ENCODE assay signal across 30 cellular contexts in genomic region chr10:116612107-116612506, GRCh38. TPM values are rescaled to one million over a fixed set of nuclear protein-coding genes. Genes with fewer than 3 reads are reported as not detected.
DNase-seq lines count a peak whose midpoint lies in the region; ATAC-seq, FAIRE-seq and TF ChIP-seq lines count a peak whose summit lies in the region.
"Had no signal": no experiment of that assay in that cellular context is flagged by ENCODE, and none has a peak within 500 bp of the region (broad histone marks: within the 10 kb centered on the region; RNA-seq: fewer than 3 reads in every experiment).

No MANE protein-coding gene starts in this region.

- no peak overlapping the region for H3K4me3 Mint-ChIP-seq in endodermal cell
- H3K4me3 Mint-ChIP-seq: CD14-positive monocyte; CD4-positive, alpha-beta memory T cell; CD4-positive, CD25-positive, alpha-beta regulatory T cell; CD8-positive, alpha-beta memory T cell had no signal

- H2BK20ac ChIP-seq in H1 (ENCODE audit: low read length) = no peak overlapping the region

- WGBS in body of pancreas, 2 donors = 36 to 43% methylated on average over 6 to 7 of the region's 7 CpGs
- WGBS in H1 (ENCODE audit: extremely low coverage in 1 of 2, insufficient coverage in 1 of 2, insufficient read length in 1 of 2, insufficient replicate concordance in 2 of 2, low coverage in 1 of 2, low lambda C conversion rate in 2 of 2, missing lambda C conversion rate in 1 of 2), 2 experiments = 94% methylated on average over 7 of the region's 7 CpGs; no CpG with 5 or more reads in 1 of the 2 experiments
- whole genome bisulfite sequencing in pancreas, 2 donors = 43 to 47% methylated on average over 7 of the region's 7 CpGs
- WGBS in endodermal cell (ENCODE audit: insufficient coverage in 1 of 2, insufficient read length in 1 of 2), 2 experiments = 89 to 95% methylated on average over 5 to 7 of the region's 7 CpGs

- H3K4me1 ChIP-seq in body of pancreas (peaks cover 51% of the 10 kb centered on the region), H1 (replicated peaks in 1 of 4; ENCODE audit: control insufficient read depth in 3 of 4, insufficient read depth in 4 of 4, low read length in 3 of 4) (peaks cover 0 to 9% (median 3%) of the 10 kb centered on the region in 4 experiments; a peak in 4 of 7 replicates), pancreas (peaks cover 0 to 7% (median 4%) of the 10 kb centered on the region in 3 donors), endodermal cell (ENCODE audit: control insufficient read depth, insufficient read depth, low read length) (no peaks in the 10 kb centered on the region)
- H3K4me1 ChIP-seq: BE2C, BLaER1 had no signal

- H2BK12ac ChIP-seq in H1 (ENCODE audit: low read depth, low read length) = no peak overlapping the region

- H3K4me1 Mint-ChIP-seq in endodermal cell = peaks cover 5% of the 10 kb centered on the region
- H3K4me1 Mint-ChIP-seq: CD14-positive monocyte; CD4-positive, CD25-positive, alpha-beta regulatory T cell; CD8-positive, alpha-beta memory T cell had no signal

- TF ChIP-seq CTCF in body of pancreas (IDR thresholded peaks at IDR 0.05) (no peak), H1 (IDR thresholded peaks at IDR 0.05; ENCODE audit: control extremely low read depth in 1 of 3, insufficient read depth in 1 of 3, low read depth in 1 of 3, low read length in 3 of 3) (no peak), pancreas (IDR thresholded peaks at IDR 0.05) (no peak), endodermal cell (conservative IDR thresholded peaks at IDR 0.05) (no peak)

- H3K4me3 ChIP-seq in body of pancreas = no peak overlapping the region
- no peak overlapping the region for H3K4me3 ChIP-seq in H1 (ENCODE audit: extremely low read depth in 1 of 4, insufficient read depth in 2 of 4, low read depth in 3 of 4, low read length in 4 of 4)
- H3K4me3 ChIP-seq in pancreas = peak overlapping the region in 2 of 4 donors; percentile 0 to 20
- no peak overlapping the region for H3K4me3 ChIP-seq in endodermal cell (ENCODE audit: low read length)
- H3K4me3 ChIP-seq: BLaER1, GM12878 had no signal

- intact Hi-C loops in body of pancreas (cut with DNase I) (no loop called here), pancreas (cut with DNase I) (no loop called here)

- H3K9me3 Mint-ChIP-seq in endodermal cell = peaks cover 7% of the 10 kb centered on the region
- H3K9me3 Mint-ChIP-seq: CD4-positive, CD25-positive, alpha-beta regulatory T cell had no signal

- H3K36me3 ChIP-seq in body of pancreas (replicated peaks in 1 of 2; ENCODE audit: insufficient read depth in 1 of 2, low read depth in 2 of 2) (no peaks in the 10 kb centered on the region), H1 (ENCODE audit: control insufficient read depth in 2 of 4, insufficient read depth in 4 of 4, low read length in 3 of 4) (no peaks in the 10 kb centered on the region), pancreas (no peaks in the 10 kb centered on the region), endodermal cell (ENCODE audit: control insufficient read depth, insufficient read depth, low read length) (no peaks in the 10 kb centered on the region)
- H3K36me3 ChIP-seq: BE2C, BLaER1 had no signal

- CTCF ChIA-PET in H1 (lab: Charles Lee; ENCODE audit: partially characterized antibody) = interaction anchor here (2.5 kb wide), 1 partner anchor 15 kb away, joined by 12 read pairs; no protein-coding TSS in a partner anchor

- no peak overlapping the region for H3K18ac ChIP-seq in H1 (ENCODE audit: extremely low read depth, low read length)

- H3K56ac ChIP-seq in H1 (replicated peaks; ENCODE audit: insufficient read length, low read depth, low read length) = no peak overlapping the region

- H3K27me3 Mint-ChIP-seq in endodermal cell (ENCODE audit: insufficient read depth) = peaks cover 28% of the 10 kb centered on the region

- H2BK5ac ChIP-seq in H1 (ENCODE audit: low read depth, low read length) = no peak overlapping the region

- peak; percentile 3 for ATAC-seq in body of pancreas
- ATAC-seq in pancreas = peak in 2 of 4 donors; percentile 1 to 2
- ATAC-seq: GM12878 had no signal

- H4K8ac ChIP-seq in H1 (ENCODE audit: extremely low read depth, insufficient read depth, low read length) = no peak overlapping the region

- no peaks in the 10 kb centered on the region for H4K20me1 ChIP-seq in H1 (replicated peaks in 1 of 2; ENCODE audit: control insufficient read depth in 1 of 2, insufficient read depth in 2 of 2, low read length in 2 of 2)
- H4K20me1 ChIP-seq: BLaER1 had no signal

- no peak overlapping the region for H3K23ac ChIP-seq in H1 (ENCODE audit: insufficient read length)

- TF ChIP-seq EP300 in H1 (IDR thresholded peaks at IDR 0.05; ENCODE audit: borderline replicate concordance in 1 of 2, low read depth in 2 of 2, low read length in 2 of 2) = no peak

- no peak overlapping the region for H3K4ac ChIP-seq in H1 (replicated peaks; ENCODE audit: insufficient read length, low read depth, low read length)

- no peak overlapping the region for H3K27ac Mint-ChIP-seq in endodermal cell
- H3K27ac Mint-ChIP-seq: CD4-positive, alpha-beta memory T cell; CD8-positive, alpha-beta memory T cell had no signal

- H3K14ac ChIP-seq in H1 (ENCODE audit: insufficient read length) = no peak overlapping the region

- H3K9ac ChIP-seq in H1 (replicated peaks in 1 of 4; ENCODE audit: extremely low read depth in 1 of 4, low read depth in 3 of 4, low read length in 3 of 4) = no peak overlapping the region
- H3K9ac ChIP-seq in endodermal cell (ENCODE audit: extremely low read depth, low read length, poor library complexity, severe bottlenecking) = no peak overlapping the region
- H3K9ac ChIP-seq: BLaER1 had no signal

- H3K27ac ChIP-seq in body of pancreas (peak overlapping the region in 3 of 4 donors; percentile 87 to 97 (median 90)), H1 (ENCODE audit: low read depth, low read length) (no peak overlapping the region), pancreas (peak overlapping the region in 3 of 4 donors; percentile 22 to 78 (median 71)), endodermal cell (ENCODE audit: low read depth, low read length) (no peak overlapping the region)
- H3K27ac ChIP-seq: BLaER1 had no signal

- 0 out of 2 replicates have a peak overlapping the region, but pooled peaks have one; percentile 61 for H2BK15ac ChIP-seq in H1 (ENCODE audit: low read length)

- no peak overlapping the region for H3K4me2 ChIP-seq in H1 (ENCODE audit: insufficient read depth in 1 of 2, low read depth in 2 of 2, low read length in 2 of 2)
- H3K4me2 ChIP-seq: BLaER1 had no signal

- POLR2A ChIA-PET in H1 (lab: Charles Lee; ENCODE audit: partially characterized antibody) = no interaction called here

- no peak overlapping the region for H2BK120ac ChIP-seq in H1 (replicated peaks; ENCODE audit: low read depth, low read length)

- DNase-seq in body of pancreas = peak; percentile 65 to 76 (median 70)
- no peak for DNase-seq in H1 (ENCODE audit: low read depth in 1 of 2, low spot score in 2 of 2)
- peak in 5 of 6 donors; percentile 53 to 78 (median 62) for DNase-seq in pancreas
- no peak for DNase-seq in endodermal cell
- DNase-seq in germinal center (ENCODE audit: low spot score) = no peak
- DNase-seq: 8988T; ACHN; BE2C; C1 segment of cervical spinal cord; CD4-positive, alpha-beta memory T cell; CD4-positive, CD25-positive, alpha-beta regulatory T cell; CD8-positive, alpha-beta memory T cell; COR-L47; DMS 273 treated with DMSO at 0.1 percent for 48 hours; DMS153; DMS53; DMS79; DND-41; EL; GDM1 had no signal

- H3K36me3 Mint-ChIP-seq in endodermal cell (ENCODE audit: low read depth) = no peaks in the 10 kb centered on the region
- H3K36me3 Mint-ChIP-seq: CD14-positive monocyte; CD4-positive, alpha-beta memory T cell; CD4-positive, CD25-positive, alpha-beta regulatory T cell; CD8-positive, alpha-beta memory T cell had no signal

- no peaks in the 10 kb centered on the region for H3K9me3 ChIP-seq in body of pancreas
- peaks cover 3 to 4% of the 10 kb centered on the region in 2 experiments; a peak in 2 of 4 replicates for H3K9me3 ChIP-seq in H1 (ENCODE audit: insufficient read depth in 2 of 2, low read depth in 1 of 2, low read length in 1 of 2)
- no peaks in the 10 kb centered on the region for H3K9me3 ChIP-seq in pancreas
- H3K9me3 ChIP-seq in endodermal cell (ENCODE audit: control insufficient read depth, low read length) = no peaks in the 10 kb centered on the region
- H3K9me3 ChIP-seq: BE2C had no signal

- H4K5ac ChIP-seq in H1 (ENCODE audit: insufficient read length, low read depth, low read length) = no peak overlapping the region

- no peaks in the 10 kb centered on the region for H3K79me1 ChIP-seq in H1 (ENCODE audit: low read depth, low read length)

- H3K79me2 ChIP-seq in H1 (ENCODE audit: control insufficient read depth in 1 of 2, insufficient read depth in 2 of 2, low read length in 2 of 2) = no peaks in the 10 kb centered on the region

- no peak overlapping the region for H2AFZ ChIP-seq in H1 (ENCODE audit: low read length)

- FAIRE-seq in H1 (lab: Jason Lieb, UNC) = no peak
- FAIRE-seq in pancreas (lab: Jason Lieb, UNC) = no peak
- FAIRE-seq: A204.1, GM12878, GM12892, GM18507 had no signal

- peak in 1 of 3 donors; percentile 21 for TF ChIP-seq POLR2A in body of pancreas (IDR thresholded peaks at IDR 0.05)
- no peak for TF ChIP-seq POLR2A in H1 (IDR thresholded peaks at IDR 0.05; ENCODE audit: control extremely low read depth in 1 of 2, low read depth in 2 of 2, low read length in 2 of 2)

- no peak overlapping the region for H2AK5ac ChIP-seq in H1 (ENCODE audit: low read depth, low read length)

- TF ChIP-seq RAD21 in H1 (IDR thresholded peaks at IDR 0.05 in 1 of 2, conservative IDR thresholded peaks at IDR 0.05 in 1 of 2; ENCODE audit: low read depth in 2 of 2, low read length in 2 of 2) = no peak

- no peaks in the 10 kb centered on the region for H3K27me3 ChIP-seq in body of pancreas
- H3K27me3 ChIP-seq in H1 (replicated peaks in 1 of 4; ENCODE audit: control insufficient read depth in 3 of 4, extremely low read depth in 1 of 4, insufficient read depth in 3 of 4, low read length in 3 of 4) = peaks cover 0 to 12% (median 10%) of the 10 kb centered on the region in 4 experiments; a peak in 5 of 7 replicates
- H3K27me3 ChIP-seq in pancreas = no peaks in the 10 kb centered on the region
- peaks cover 13% of the 10 kb centered on the region for H3K27me3 ChIP-seq in endodermal cell (ENCODE audit: control insufficient read depth, insufficient read depth, low read length, poor library complexity, severe bottlenecking)
- H3K27me3 ChIP-seq: BE2C, BLaER1 had no signal

- no peaks in the 10 kb centered on the region; the same call in 1 of the 2 replicates for H3K23me2 ChIP-seq in H1 (ENCODE audit: low read depth, low read length)

- H4K91ac ChIP-seq in H1 (replicated peaks; ENCODE audit: insufficient read length, low read length) = no peak overlapping the region

RNA-seq across cellular contexts. Expression of gene PNLIPRP2, which starts 8.6 kb away (rescaled TPM):
- 1,000 to 10,000 TPM in 1 of 2 donors, 100 to 1,000 TPM in 1; 455 to 2,069 TPM for total RNA-seq in body of pancreas
- 0.21 TPM in 1 of 2 replicates, not detected in the other for total RNA-seq in H1 (2021; fragmentation: NEBNext Ultra II Directional; extraction: Animal tissue kit (Norgen Biotek cat#: 25700))
- polyA plus RNA-seq in H1 (2011; rRNA removed) = 0.11 and 0.13 TPM in 2 replicates
- polyA plus RNA-seq in H1 (2011; cell fraction: cytosol; rRNA removed) = 0.10 TPM
- polyA plus RNA-seq in H1 (2011; cell fraction: nucleus; rRNA removed) = not detected
- polyA plus RNA-seq in H1 (2012, experiment 1 of 2) = 0.32 to 0.98 TPM (median 0.61 TPM) in 3 of 4 replicates, not detected in the other
- 0.20 TPM for polyA plus RNA-seq in H1 (2012, experiment 2 of 2)
- polyA plus RNA-seq in H1 (2013, experiment 1 of 2) = 0.22 TPM
- 0.26 TPM for polyA plus RNA-seq in H1 (2013, experiment 2 of 2)
- not detected in 2 replicates for polyA minus RNA-seq in H1 (2011; rRNA and poly(A)+ RNA removed)
- polyA minus RNA-seq in H1 (2011; cell fraction: cytosol; rRNA and poly(A)+ RNA removed) = not detected
- polyA minus RNA-seq in H1 (2011; cell fraction: nucleus; rRNA and poly(A)+ RNA removed) = not detected
- 1,000 to 10,000 TPM in 5 of 6 donors, 100 to 1,000 TPM in 1; 455 to 7,545 (median 2,236) TPM for total RNA-seq in pancreas
- polyA plus RNA-seq in pancreas = 1,000 to 10,000 TPM; 1,594 to 2,679 TPM
- total RNA-seq in endodermal cell = under 1 TPM; 0.64 to 0.79 TPM
- not detected for polyA plus RNA-seq in endodermal cell (2013, experiment 1 of 2)
- polyA plus RNA-seq in endodermal cell (2013, experiment 2 of 2) = not detected
- total RNA-seq: A673; CD4-positive, alpha-beta memory T cell; CD4-positive, CD25-positive, alpha-beta regulatory T cell; CD8-positive, alpha-beta memory T cell; Daoy; G401 had no signal
- polyA plus RNA-seq: AG04450; CD14-positive monocyte; CD4-positive, alpha-beta memory T cell; CD4-positive, CD25-positive, alpha-beta regulatory T cell; CD8-positive, alpha-beta memory T cell; GM12878 had no signal

RNA-seq across cellular contexts. Expression of gene PNLIPRP1, which starts 21.3 kb away (rescaled TPM):
- 1,000 to 10,000 TPM; 3,318 to 4,534 TPM for total RNA-seq in body of pancreas
- not detected in 2 replicates for total RNA-seq in H1 (2021; fragmentation: NEBNext Ultra II Directional; extraction: Animal tissue kit (Norgen Biotek cat#: 25700))
- not detected in 2 replicates for polyA plus RNA-seq in H1 (2011; rRNA removed)
- polyA plus RNA-seq in H1 (2011; cell fraction: cytosol; rRNA removed) = not detected
- polyA plus RNA-seq in H1 (2011; cell fraction: nucleus; rRNA removed) = not detected
- not detected in 4 replicates for polyA plus RNA-seq in H1 (2012, experiment 1 of 2)
- polyA plus RNA-seq in H1 (2012, experiment 2 of 2) = not detected
- not detected for polyA plus RNA-seq in H1 (2013, experiment 1 of 2)
- polyA plus RNA-seq in H1 (2013, experiment 2 of 2) = not detected
- polyA minus RNA-seq in H1 (2011; rRNA and poly(A)+ RNA removed) = not detected in 2 replicates
- polyA minus RNA-seq in H1 (2011; cell fraction: cytosol; rRNA and poly(A)+ RNA removed) = not detected
- not detected for polyA minus RNA-seq in H1 (2011; cell fraction: nucleus; rRNA and poly(A)+ RNA removed)
- total RNA-seq in pancreas = 1,000 to 10,000 TPM; 4,088 to 8,927 (median 4,675) TPM
- 1,000 to 10,000 TPM; 3,212 to 6,957 TPM for polyA plus RNA-seq in pancreas
- total RNA-seq in endodermal cell = not detected
- polyA plus RNA-seq in endodermal cell (2013, experiment 1 of 2) = not detected
- not detected for polyA plus RNA-seq in endodermal cell (2013, experiment 2 of 2)
- total RNA-seq: A673; CD4-positive, alpha-beta memory T cell; CD4-positive, CD25-positive, alpha-beta regulatory T cell; CD8-positive, alpha-beta memory T cell; Daoy; G401 had no signal
- polyA plus RNA-seq: AG04450; CD14-positive monocyte; CD4-positive, alpha-beta memory T cell; CD4-positive, CD25-positive, alpha-beta regulatory T cell; CD8-positive, alpha-beta memory T cell; GM12878 had no signal

Comparison
In these comparisons a context has a peak if more than half of its experiments do, and no peak if none do; other contexts are left out.
1. DNase-seq: peak in body of pancreas (4 of 4) and pancreas (5 of 6); none in H1 (0 of 2), endodermal cell (single experiment) and germinal center (single experiment).
2. H3K27ac ChIP-seq: peak in body of pancreas (3 of 4) and pancreas (3 of 4); none in H1 (single experiment) and endodermal cell (single experiment).
3. RNA of gene PNLIPRP2, which starts 8.6 kb away (total RNA-seq): 455 to 7,545 TPM in pancreas and 455 to 2,069 TPM in body of pancreas; 0.64 to 0.79 TPM in endodermal cell and 0.21 TPM in H1; every median in the first group is over 100 times any median in the second.
4. RNA of gene PNLIPRP1, which starts 21.3 kb away (total RNA-seq): 4,088 to 8,927 TPM in pancreas and 3,318 to 4,534 TPM in body of pancreas; not detected in H1 and not detected in endodermal cell; every median in the first group is over 1,000 times any median in the second.